ENCODE assay signal across 14 cellular contexts in genomic region chr2:69570474-69570873, GRCh38.
DNase-seq lines count a peak whose midpoint lies in the region; ATAC-seq and TF ChIP-seq lines count a peak whose summit lies in the region.
"Had no signal": no experiment of that assay in that cellular context is flagged by ENCODE, and none has a peak within 500 bp of the region (broad histone marks: within the 10 kb centered on the region; RNA-seq: fewer than 3 reads in every experiment).

No MANE protein-coding gene starts in this region.

- H3K27me3 ChIP-seq in esophagus squamous epithelium = no peaks in the 10 kb centered on the region
- H3K27me3 ChIP-seq: right atrium auricular region, tibial artery had no signal

- no peak overlapping the region for H3K4me3 ChIP-seq in esophagus squamous epithelium
- H3K4me3 ChIP-seq: right atrium auricular region, tibial artery had no signal

- H3K9me3 ChIP-seq in T-helper 17 cell (ENCODE audit: control insufficient read depth, low read length, poor library complexity, severe bottlenecking) (no peaks in the 10 kb centered on the region), esophagus squamous epithelium (no peaks in the 10 kb centered on the region)
- H3K9me3 ChIP-seq: right atrium auricular region, tibial artery had no signal

- no peak overlapping the region for H3K4me3 Mint-ChIP-seq in activated T-cell treated with anti-CD3 and anti-CD28 coated beads, Interleukin-2, amount 50 U/mL, for 72 hours
- H3K4me3 Mint-ChIP-seq in activated T-cell treated with anti-CD3 and anti-CD28 coated beads, Interleukin-2, amount 50 U/mL, for 4 hours = no peak overlapping the region
- no peak overlapping the region for H3K4me3 Mint-ChIP-seq in T-helper 17 cell
- H3K4me3 Mint-ChIP-seq in stimulated activated naive CD8-positive, alpha-beta T cell treated with anti-CD3 and anti-CD28 coated beads, Interleukin-15, amount 100 ng/mL, for 72 hours = no peak overlapping the region

- H3K27ac ChIP-seq in esophagus squamous epithelium = peak overlapping the region; percentile 18 to 59 (median 38)
- H3K27ac ChIP-seq: right atrium auricular region, tibial artery had no signal

- no peaks in the 10 kb centered on the region for H3K9me3 Mint-ChIP-seq in activated T-cell treated with anti-CD3 and anti-CD28 coated beads, Interleukin-2, amount 50 U/mL, for 72 hours
- no peaks in the 10 kb centered on the region for H3K9me3 Mint-ChIP-seq in activated T-cell treated with anti-CD3 and anti-CD28 coated beads, Interleukin-2, amount 50 U/mL, for 4 hours
- no peaks in the 10 kb centered on the region for H3K9me3 Mint-ChIP-seq in stimulated activated naive CD8-positive, alpha-beta T cell treated with anti-CD3 and anti-CD28 coated beads, Interleukin-15, amount 100 ng/mL, for 72 hours

- no peaks in the 10 kb centered on the region for H3K36me3 ChIP-seq in esophagus squamous epithelium
- H3K36me3 ChIP-seq: right atrium auricular region, tibial artery had no signal

- no peak for TF ChIP-seq CTCF in esophagus squamous epithelium (IDR thresholded peaks at IDR 0.05)

- H3K4me1 ChIP-seq in esophagus squamous epithelium = peaks cover 4 to 61% (median 12%) of the 10 kb centered on the region in 3 donors

- no peaks in the 10 kb centered on the region for H3K36me3 Mint-ChIP-seq in activated T-cell treated with anti-CD3 and anti-CD28 coated beads, Interleukin-2, amount 50 U/mL, for 72 hours (ENCODE audit: insufficient read depth in 2 of 2)
- peaks cover 5% of the 10 kb centered on the region for H3K36me3 Mint-ChIP-seq in activated T-cell treated with anti-CD3 and anti-CD28 coated beads, Interleukin-2, amount 50 U/mL, for 4 hours (ENCODE audit: insufficient read depth)
- H3K36me3 Mint-ChIP-seq in T-helper 17 cell (ENCODE audit: low read depth) = peaks cover 3% of the 10 kb centered on the region

- intact Hi-C loops in esophagus squamous epithelium (cut with DNase I) = no loop called here

- no peak for TF ChIP-seq POLR2A in esophagus squamous epithelium (IDR thresholded peaks at IDR 0.05)

- H3K4me1 Mint-ChIP-seq in activated T-cell treated with anti-CD3 and anti-CD28 coated beads, Interleukin-2, amount 50 U/mL, for 72 hours (ENCODE audit: low read depth) = peaks cover 81% of the 10 kb centered on the region
- peaks cover 79% of the 10 kb centered on the region for H3K4me1 Mint-ChIP-seq in activated T-cell treated with anti-CD3 and anti-CD28 coated beads, Interleukin-2, amount 50 U/mL, for 4 hours (ENCODE audit: low read depth)
- peaks cover 75% of the 10 kb centered on the region for H3K4me1 Mint-ChIP-seq in T-helper 17 cell
- H3K4me1 Mint-ChIP-seq in stimulated activated naive CD8-positive, alpha-beta T cell treated with anti-CD3 and anti-CD28 coated beads, Interleukin-15, amount 100 ng/mL, for 72 hours = peaks cover 90% of the 10 kb centered on the region

- ATAC-seq in activated T-cell treated with anti-CD3 and anti-CD28 coated beads, Interleukin-2, amount 50 U/mL, for 72 hours (replicated peaks in 1 of 2) = no peak
- ATAC-seq in activated T-cell treated with anti-CD3 and anti-CD28 coated beads, Interleukin-2, amount 50 U/mL, for 4 hours = no peak
- ATAC-seq in T-helper 17 cell = no peak
- ATAC-seq in stimulated activated naive CD8-positive, alpha-beta T cell treated with anti-CD3 and anti-CD28 coated beads, Interleukin-15, amount 100 ng/mL, for 72 hours = no peak
- ATAC-seq in HG03521 (IDR thresholded peaks at IDR 0.05; ENCODE audit: unreplicated experiment) = no peak

- no peak for DNase-seq in activated T-cell treated with anti-CD3 and anti-CD28 coated beads, Interleukin-2, amount 50 U/mL, for 72 hours
- no peak for DNase-seq in activated T-cell treated with anti-CD3 and anti-CD28 coated beads, Interleukin-2, amount 50 U/mL, for 4 hours
- DNase-seq in T-helper 17 cell (no peak), esophagus squamous epithelium (lab: John Stamatoyannopoulos, UW) (no peak), NCI-H526 (lab: John Stamatoyannopoulos, UW) (no peak), NAMALWA (ENCODE audit: low spot score) (no peak)
- DNase-seq in stimulated activated naive CD8-positive, alpha-beta T cell treated with anti-CD3 and anti-CD28 coated beads, Interleukin-15, amount 100 ng/mL, for 72 hours = no peak
- DNase-seq: ACHN, H7, SHP77, T-helper 2 cell, tibial artery had no signal

- peak overlapping the region; percentile 6 for H3K27ac Mint-ChIP-seq in activated T-cell treated with anti-CD3 and anti-CD28 coated beads, Interleukin-2, amount 50 U/mL, for 72 hours
- peak overlapping the region; percentile 88 for H3K27ac Mint-ChIP-seq in T-helper 17 cell
- H3K27ac Mint-ChIP-seq in stimulated activated naive CD8-positive, alpha-beta T cell treated with anti-CD3 and anti-CD28 coated beads, Interleukin-15, amount 100 ng/mL, for 72 hours = peak overlapping the region; percentile 1 to 87

- no peaks in the 10 kb centered on the region for H3K27me3 Mint-ChIP-seq in activated T-cell treated with anti-CD3 and anti-CD28 coated beads, Interleukin-2, amount 50 U/mL, for 72 hours (ENCODE audit: low read depth)
- no peaks in the 10 kb centered on the region for H3K27me3 Mint-ChIP-seq in activated T-cell treated with anti-CD3 and anti-CD28 coated beads, Interleukin-2, amount 50 U/mL, for 4 hours (ENCODE audit: low read depth)
- no peaks in the 10 kb centered on the region for H3K27me3 Mint-ChIP-seq in T-helper 17 cell
- no peaks in the 10 kb centered on the region for H3K27me3 Mint-ChIP-seq in stimulated activated naive CD8-positive, alpha-beta T cell treated with anti-CD3 and anti-CD28 coated beads, Interleukin-15, amount 100 ng/mL, for 72 hours

- 33 to 49% methylated on average over 2 of the region's 2 CpGs for WGBS in esophagus squamous epithelium, 2 donors

Comparison
In these comparisons a context has a peak if more than half of its experiments do, and no peak if none do; other contexts are left out.
1. H3K27ac Mint-ChIP-seq: peak in every context shown above with its lines; median percentile 88 in T-helper 17 cell; 44 in stimulated activated naive CD8-positive, alpha-beta T cell treated with anti-CD3 and anti-CD28 coated beads, Interleukin-15, amount 100 ng/mL, for 72 hours; 6 in activated T-cell treated with anti-CD3 and anti-CD28 coated beads, Interleukin-2, amount 50 U/mL, for 72 hours.